1 cellular context compared by ENCODE assay signal in the genomic region with DNA sequence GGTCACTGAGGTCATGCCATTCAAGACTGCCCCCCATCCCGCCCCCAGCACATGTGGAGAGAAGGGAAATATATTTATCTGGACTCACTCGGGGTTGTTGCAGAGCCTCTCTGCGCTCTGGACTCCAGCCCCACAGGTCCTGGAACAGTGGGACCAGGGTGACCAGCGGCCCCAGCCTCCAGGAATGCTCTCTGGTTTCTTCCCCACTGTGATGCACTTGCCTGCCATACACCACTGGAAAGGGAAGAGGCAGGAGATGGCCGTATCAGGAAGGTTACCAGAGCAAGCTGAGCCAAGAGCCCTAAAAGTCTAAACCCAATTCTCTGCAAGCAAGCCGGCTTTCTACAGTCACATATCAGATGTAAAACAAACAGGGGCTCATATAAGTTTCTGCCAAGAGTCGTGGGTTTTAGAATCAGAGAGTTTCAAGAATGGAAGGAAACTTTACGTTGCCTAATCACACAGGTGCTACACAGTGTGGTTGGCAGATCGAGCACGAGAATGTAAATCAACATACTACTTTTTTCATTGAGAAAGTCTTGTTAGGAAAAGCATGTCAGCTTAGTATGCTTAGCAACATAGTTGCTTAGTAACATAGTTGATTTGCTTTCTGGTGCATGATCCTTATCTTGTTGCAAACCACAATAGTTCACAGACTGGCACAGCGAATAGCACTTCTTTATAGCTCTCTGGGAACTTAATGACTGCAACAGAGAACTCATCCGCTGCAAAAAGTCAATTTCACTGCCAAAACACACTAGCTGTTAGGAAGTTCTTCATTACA.
TF ChIP-seq lines count a peak whose summit lies in the region.

No MANE protein-coding gene starts in this region.

TF ChIP-seq in GM23338, 12 proteins besides CTCF, POLR2A, EP300 and RAD21:
- TF ChIP-seq, protein P1, sequence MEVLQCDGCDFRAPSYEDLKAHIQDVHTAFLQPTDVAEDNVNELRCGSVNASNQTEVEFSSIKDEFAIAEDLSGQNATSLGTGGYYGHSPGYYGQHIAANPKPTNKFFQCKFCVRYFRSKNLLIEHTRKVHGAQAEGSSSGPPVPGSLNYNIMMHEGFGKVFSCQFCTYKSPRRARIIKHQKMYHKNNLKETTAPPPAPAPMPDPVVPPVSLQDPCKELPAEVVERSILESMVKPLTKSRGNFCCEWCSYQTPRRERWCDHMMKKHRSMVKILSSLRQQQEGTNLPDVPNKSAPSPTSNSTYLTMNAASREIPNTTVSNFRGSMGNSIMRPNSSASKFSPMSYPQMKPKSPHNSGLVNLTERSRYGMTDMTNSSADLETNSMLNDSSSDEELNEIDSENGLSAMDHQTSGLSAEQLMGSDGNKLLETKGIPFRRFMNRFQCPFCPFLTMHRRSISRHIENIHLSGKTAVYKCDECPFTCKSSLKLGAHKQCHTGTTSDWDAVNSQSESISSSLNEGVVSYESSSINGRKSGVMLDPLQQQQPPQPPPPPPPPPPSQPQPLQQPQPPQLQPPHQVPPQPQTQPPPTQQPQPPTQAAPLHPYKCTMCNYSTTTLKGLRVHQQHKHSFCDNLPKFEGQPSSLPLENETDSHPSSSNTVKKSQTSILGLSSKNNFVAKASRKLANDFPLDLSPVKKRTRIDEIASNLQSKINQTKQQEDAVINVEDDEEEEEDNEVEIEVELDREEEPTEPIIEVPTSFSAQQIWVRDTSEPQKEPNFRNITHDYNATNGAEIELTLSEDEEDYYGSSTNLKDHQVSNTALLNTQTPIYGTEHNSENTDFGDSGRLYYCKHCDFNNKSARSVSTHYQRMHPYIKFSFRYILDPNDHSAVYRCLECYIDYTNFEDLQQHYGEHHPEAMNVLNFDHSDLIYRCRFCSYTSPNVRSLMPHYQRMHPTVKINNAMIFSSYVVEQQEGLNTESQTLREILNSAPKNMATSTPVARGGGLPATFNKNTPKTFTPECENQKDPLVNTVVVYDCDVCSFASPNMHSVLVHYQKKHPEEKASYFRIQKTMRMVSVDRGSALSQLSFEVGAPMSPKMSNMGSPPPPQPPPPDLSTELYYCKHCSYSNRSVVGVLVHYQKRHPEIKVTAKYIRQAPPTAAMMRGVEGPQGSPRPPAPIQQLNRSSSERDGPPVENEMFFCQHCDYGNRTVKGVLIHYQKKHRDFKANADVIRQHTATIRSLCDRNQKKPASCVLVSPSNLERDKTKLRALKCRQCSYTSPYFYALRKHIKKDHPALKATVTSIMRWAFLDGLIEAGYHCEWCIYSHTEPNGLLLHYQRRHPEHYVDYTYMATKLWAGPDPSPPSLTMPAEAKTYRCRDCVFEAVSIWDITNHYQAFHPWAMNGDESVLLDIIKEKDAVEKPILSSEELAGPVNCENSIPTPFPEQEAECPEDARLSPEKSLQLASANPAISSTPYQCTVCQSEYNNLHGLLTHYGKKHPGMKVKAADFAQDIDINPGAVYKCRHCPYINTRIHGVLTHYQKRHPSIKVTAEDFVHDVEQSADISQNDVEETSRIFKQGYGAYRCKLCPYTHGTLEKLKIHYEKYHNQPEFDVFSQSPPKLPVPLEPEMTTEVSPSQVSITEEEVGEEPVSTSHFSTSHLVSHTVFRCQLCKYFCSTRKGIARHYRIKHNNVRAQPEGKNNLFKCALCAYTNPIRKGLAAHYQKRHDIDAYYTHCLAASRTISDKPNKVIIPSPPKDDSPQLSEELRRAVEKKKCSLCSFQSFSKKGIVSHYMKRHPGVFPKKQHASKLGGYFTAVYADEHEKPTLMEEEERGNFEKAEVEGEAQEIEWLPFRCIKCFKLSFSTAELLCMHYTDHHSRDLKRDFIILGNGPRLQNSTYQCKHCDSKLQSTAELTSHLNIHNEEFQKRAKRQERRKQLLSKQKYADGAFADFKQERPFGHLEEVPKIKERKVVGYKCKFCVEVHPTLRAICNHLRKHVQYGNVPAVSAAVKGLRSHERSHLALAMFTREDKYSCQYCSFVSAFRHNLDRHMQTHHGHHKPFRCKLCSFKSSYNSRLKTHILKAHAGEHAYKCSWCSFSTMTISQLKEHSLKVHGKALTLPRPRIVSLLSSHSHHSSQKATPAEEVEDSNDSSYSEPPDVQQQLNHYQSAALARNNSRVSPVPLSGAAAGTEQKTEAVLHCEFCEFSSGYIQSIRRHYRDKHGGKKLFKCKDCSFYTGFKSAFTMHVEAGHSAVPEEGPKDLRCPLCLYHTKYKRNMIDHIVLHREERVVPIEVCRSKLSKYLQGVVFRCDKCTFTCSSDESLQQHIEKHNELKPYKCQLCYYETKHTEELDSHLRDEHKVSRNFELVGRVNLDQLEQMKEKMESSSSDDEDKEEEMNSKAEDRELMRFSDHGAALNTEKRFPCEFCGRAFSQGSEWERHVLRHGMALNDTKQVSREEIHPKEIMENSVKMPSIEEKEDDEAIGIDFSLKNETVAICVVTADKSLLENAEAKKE (CRISPR knock-in tag; IDR thresholded peaks at IDR 0.05): no peak
- no peak for TF ChIP-seq JUNB (IDR thresholded peaks at IDR 0.05; ENCODE audit: unreplicated experiment)
- no peak for TF ChIP-seq STAT1 (IDR thresholded peaks at IDR 0.05; ENCODE audit: unreplicated experiment)
- no peak for TF ChIP-seq ZNF114 (CRISPR knock-in tag; IDR thresholded peaks at IDR 0.05)
- TF ChIP-seq, protein P2, sequence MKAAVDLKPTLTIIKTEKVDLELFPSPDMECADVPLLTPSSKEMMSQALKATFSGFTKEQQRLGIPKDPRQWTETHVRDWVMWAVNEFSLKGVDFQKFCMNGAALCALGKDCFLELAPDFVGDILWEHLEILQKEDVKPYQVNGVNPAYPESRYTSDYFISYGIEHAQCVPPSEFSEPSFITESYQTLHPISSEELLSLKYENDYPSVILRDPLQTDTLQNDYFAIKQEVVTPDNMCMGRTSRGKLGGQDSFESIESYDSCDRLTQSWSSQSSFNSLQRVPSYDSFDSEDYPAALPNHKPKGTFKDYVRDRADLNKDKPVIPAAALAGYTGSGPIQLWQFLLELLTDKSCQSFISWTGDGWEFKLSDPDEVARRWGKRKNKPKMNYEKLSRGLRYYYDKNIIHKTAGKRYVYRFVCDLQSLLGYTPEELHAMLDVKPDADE (IDR thresholded peaks at IDR 0.05): no peak
- no peak for TF ChIP-seq EZH2phosphoT487 (IDR thresholded peaks at IDR 0.05; ENCODE audit: unreplicated experiment)
- TF ChIP-seq CREB1 (CRISPR knock-in tag; IDR thresholded peaks at IDR 0.05; ENCODE audit: low read depth): no peak
- no peak for TF ChIP-seq EZH2 (IDR thresholded peaks at IDR 0.05; ENCODE audit: low read depth, unreplicated experiment)
TF ChIP-seq in GM23338: peak in this region for 0.
